In genomic region chr1:173122344-173122880, GRCh38 we compare ENCODE assay signal across 9 cellular contexts.
DNase-seq lines count a peak whose midpoint lies in the region; ATAC-seq, FAIRE-seq and TF ChIP-seq lines count a peak whose summit lies in the region.
"Had no signal": no experiment of that assay in that cellular context is flagged by ENCODE, and none has a peak within 500 bp of the region (broad histone marks: within the 10 kb centered on the region; RNA-seq: fewer than 3 reads in every experiment).

No MANE protein-coding gene starts in this region.

- no peaks in the 10 kb centered on the region for H3K79me2 ChIP-seq in HepG2 (ENCODE audit: insufficient read depth, low read length)

- TF ChIP-seq CTCF in MCF 10A (IDR thresholded peaks at IDR 0.05; ENCODE audit: unreplicated experiment) (no peak), HepG2 (CRISPR knock-in tag; IDR thresholded peaks at IDR 0.05) (no peak), GM13977 (IDR thresholded peaks at IDR 0.05; ENCODE audit: extremely low read depth, insufficient read depth, missing control alignments) (no peak), progenitor cell of endocrine pancreas (IDR thresholded peaks at IDR 0.05; ENCODE audit: unreplicated experiment) (no peak)

- H3K27ac Mint-ChIP-seq in MCF 10A (ENCODE audit: low read depth, unreplicated experiment) (peak overlapping the region; percentile 98), progenitor cell of endocrine pancreas (no peak overlapping the region)

- WGBS in HepG2 (ENCODE audit: low lambda C conversion rate) = 48% methylated on average over 2 of the region's 2 CpGs

- H3K4me3 ChIP-seq in HUES6 (ENCODE audit: low read depth, low read length) = no peak overlapping the region
- peak overlapping the region in 2 of 3 experiments; percentile 64 to 67; a peak in 2 of 6 replicates for H3K4me3 ChIP-seq in HepG2 (replicated peaks in 1 of 3; ENCODE audit: insufficient read depth in 1 of 3, low read depth in 2 of 3, low read length in 3 of 3)
- peak overlapping the region; percentile 41 to 65 for H3K4me3 ChIP-seq in stomach smooth muscle (ENCODE audit: low read length in 2 of 2)

- H3K4me1 ChIP-seq in HUES6 (ENCODE audit: control insufficient read depth, insufficient read depth, low read length) (peaks cover 13% of the 10 kb centered on the region), HepG2 (ENCODE audit: insufficient read depth, low read length) (peaks cover 55% of the 10 kb centered on the region), stomach smooth muscle (ENCODE audit: control insufficient read depth, insufficient read depth, low read length) (peaks cover 10% of the 10 kb centered on the region)

- H3K4me1 Mint-ChIP-seq in MCF 10A (ENCODE audit: insufficient read depth, unreplicated experiment) = peaks cover 24% of the 10 kb centered on the region
- H3K4me1 Mint-ChIP-seq in progenitor cell of endocrine pancreas (ENCODE audit: low read depth) = peaks cover 29% of the 10 kb centered on the region

- H3K27ac ChIP-seq in HUES6 (ENCODE audit: low read depth, low read length) = peak overlapping the region; percentile 30; the same call in 1 of the 2 replicates
- peak overlapping the region; percentile 95 for H3K27ac ChIP-seq in HepG2 (ENCODE audit: extremely low read length, insufficient read depth, low read length)
- peak overlapping the region; percentile 86 for H3K27ac ChIP-seq in stomach smooth muscle (ENCODE audit: low read length)

- POLR2A ChIA-PET in MCF 10A (lab: Yijun Ruan, JAX) = interaction anchor here (0.7 to 1.8 kb wide), 24 partner anchors 8 to 377 kb away, joined by 3 to 23 read pairs (median 4); partner anchors contain the start of gene TNFSF18
- POLR2A ChIA-PET in HepG2 (lab: Yijun Ruan, JAX) = interaction anchor here (1.1 to 1.4 kb wide), 5 partner anchors 9 to 146 kb away, joined by 5 to 11 read pairs (median 6); no protein-coding TSS in a partner anchor

- H3K9me3 ChIP-seq in HUES6 (ENCODE audit: control insufficient read depth, insufficient read depth, low read depth, low read length) (no peaks in the 10 kb centered on the region), HepG2 (ENCODE audit: low read length) (no peaks in the 10 kb centered on the region), stomach smooth muscle (ENCODE audit: control insufficient read depth in 2 of 2, low read length in 2 of 2) (no peaks in the 10 kb centered on the region)

- no peaks in the 10 kb centered on the region for H3K9me3 Mint-ChIP-seq in MCF 10A (ENCODE audit: unreplicated experiment)
- H3K9me3 Mint-ChIP-seq in progenitor cell of endocrine pancreas (ENCODE audit: low read depth) = peaks cover 10% of the 10 kb centered on the region

- no peak for ATAC-seq in HepG2

- H3K36me3 ChIP-seq in HUES6 (ENCODE audit: control insufficient read depth, insufficient read depth, low read length) = no peaks in the 10 kb centered on the region
- no peaks in the 10 kb centered on the region for H3K36me3 ChIP-seq in HepG2 (replicated peaks in 1 of 2; ENCODE audit: control insufficient read depth in 1 of 2, insufficient read depth in 2 of 2, low read length in 2 of 2)
- no peaks in the 10 kb centered on the region for H3K36me3 ChIP-seq in stomach smooth muscle (ENCODE audit: control insufficient read depth in 2 of 2, insufficient read depth in 2 of 2, low read length in 2 of 2)

- no peak for DNase-seq in MCF 10A (ENCODE audit: unreplicated experiment)
- DNase-seq in HepG2 (ENCODE audit: low spot score) = no peak
- DNase-seq in GM13977 (ENCODE audit: low spot score) = no peak
- no peak for DNase-seq in progenitor cell of endocrine pancreas (ENCODE audit: low spot score, unreplicated experiment)
- no peak for DNase-seq in stimulated activated CD4-positive, alpha-beta T cell treated with anti-CD3 and anti-CD28 coated beads, Interleukin-2, amount 100 ng/mL, for 48 hours
- no peak for DNase-seq in inferior parietal cortex (ENCODE audit: extremely low spot score)
- DNase-seq: activated CD4-positive, alpha-beta T cell treated with anti-CD3 and anti-CD28 coated beads, Interleukin-2, amount 50 U/mL, for 48 hours had no signal

- H3K4me3 Mint-ChIP-seq in MCF 10A (ENCODE audit: unreplicated experiment) (peak overlapping the region; percentile 72), progenitor cell of endocrine pancreas (ENCODE audit: low read depth) (no peak overlapping the region)

- no peak for FAIRE-seq in HepG2 (lab: Jason Lieb, UNC)

- BruUV-seq in MCF 10A (replicated peaks; lab: Mats Ljungman, UMichigan) = no TSS peak
- BruUV-seq in HepG2 (replicated peaks; lab: Mats Ljungman, UMichigan) = no TSS peak

- H3K9ac ChIP-seq in HUES6 (ENCODE audit: low read length) = no peak overlapping the region
- H3K9ac ChIP-seq in HepG2 (ENCODE audit: insufficient read depth, low read depth, low read length) = peak overlapping the region; percentile 75
- H3K9ac ChIP-seq in stomach smooth muscle (ENCODE audit: low read length in 2 of 2) = peak overlapping the region; percentile 26 to 72

- H4K20me1 ChIP-seq in HepG2 (ENCODE audit: insufficient read depth, low read length) = no peaks in the 10 kb centered on the region

- TF ChIP-seq RAD21 in HepG2 (CRISPR knock-in tag; IDR thresholded peaks at IDR 0.05) = no peak

- no peaks in the 10 kb centered on the region for H3K27me3 Mint-ChIP-seq in MCF 10A (ENCODE audit: insufficient read depth, unreplicated experiment)
- no peaks in the 10 kb centered on the region for H3K27me3 Mint-ChIP-seq in progenitor cell of endocrine pancreas

- H3K36me3 Mint-ChIP-seq in MCF 10A (ENCODE audit: insufficient read depth, unreplicated experiment) = no peaks in the 10 kb centered on the region
- H3K36me3 Mint-ChIP-seq in progenitor cell of endocrine pancreas (ENCODE audit: insufficient read depth) = peaks cover 2% of the 10 kb centered on the region

- TF ChIP-seq EP300 in HepG2 (IDR thresholded peaks at IDR 0.05; ENCODE audit: low read depth in 2 of 2, low read length in 2 of 2) = no peak
- TF ChIP-seq EP300 in HepG2 (CRISPR knock-in tag; IDR thresholded peaks at IDR 0.05; ENCODE audit: borderline replicate concordance) = no peak

- CTCF ChIA-PET in MCF 10A (lab: Yijun Ruan, JAX) (interaction anchor here (0.6 to 2.0 kb wide), 8 partner anchors 14 to 377 kb away, joined by 3 to 6 read pairs (median 3); no protein-coding TSS in a partner anchor), HepG2 (lab: Yijun Ruan, JAX; ENCODE audit: low intra/inter-chr PET ratio, low total read pairs) (no interaction called here)

- no peak for TF ChIP-seq POLR2A in HepG2 (IDR thresholded peaks at IDR 0.05; ENCODE audit: insufficient read depth in 1 of 2, low read depth in 2 of 2, low read length in 2 of 2)

- in situ Hi-C loops in HepG2 (cut with HindIII; ENCODE audit: extremely low pct_ligation_motif_present, low pct_unique_long_range_greater_than_20kb) (no loop called here), GM13977 (cut with MboI; ENCODE audit: low pct_unique_long_range_greater_than_20kb, low sequenced_read_pairs, unreplicated experiment) (no loop called here)

- H3K27me3 ChIP-seq in HUES6 (ENCODE audit: control insufficient read depth, insufficient read depth, low read length) (no peaks in the 10 kb centered on the region), HepG2 (ENCODE audit: control insufficient read depth in 1 of 2, insufficient read depth in 2 of 2, low read length in 2 of 2) (no peaks in the 10 kb centered on the region), stomach smooth muscle (ENCODE audit: control insufficient read depth in 1 of 2, insufficient read depth in 2 of 2, low read length in 2 of 2) (no peaks in the 10 kb centered on the region)

- peak overlapping the region; percentile 94 for H3K4me2 ChIP-seq in HepG2 (ENCODE audit: low read depth, low read length)

- intact Hi-C loops in MCF 10A (cut with micrococcal nuclease) (loop anchor here (5.0 kb wide), 1 partner anchor 150 kb away; no protein-coding TSS in a partner anchor), HepG2 (cut with micrococcal nuclease; ENCODE audit: unreplicated experiment) (no loop called here)

- peak overlapping the region; percentile 20 for H2AFZ ChIP-seq in HepG2 (ENCODE audit: low read length)

TF ChIP-seq in HepG2, 621 proteins besides CTCF, POLR2A, EP300 and RAD21:
- 0 out of 2 replicates have a peak, but pooled peaks have one; percentile 7 for TF ChIP-seq FOXJ3 (CRISPR knock-in tag; IDR thresholded peaks at IDR 0.05; ENCODE audit: borderline replicate concordance)
- no peak for TF ChIP-seq JUNB (CRISPR knock-in tag; IDR thresholded peaks at IDR 0.05; ENCODE audit: borderline replicate concordance)
- TF ChIP-seq HDAC1 (CRISPR knock-in tag; IDR thresholded peaks at IDR 0.05) = peak; percentile 11; the same call in 1 of the 2 replicates
- TF ChIP-seq MAFF (IDR thresholded peaks at IDR 0.05; ENCODE audit: low read depth, low read length) = peak; percentile 92
- peak; percentile 92 for TF ChIP-seq MAFK (conservative IDR thresholded peaks at IDR 0.05 in 1 of 2, IDR thresholded peaks at IDR 0.05 in 1 of 2; ENCODE audit: low read length in 2 of 2)
- no peak for TF ChIP-seq ZNF878 (CRISPR knock-in tag; IDR thresholded peaks at IDR 0.05)

Comparison
In these comparisons a context has a peak if more than half of its experiments do, and no peak if none do; other contexts are left out.
1. H3K27ac ChIP-seq: peak in every context shown above with its lines; median percentile 95 in HepG2; 86 in stomach smooth muscle; 30 in HUES6.